ENCODE assay signal across 8 cellular contexts in genomic region chr12:133130038-133130807, GRCh38. TPM values are rescaled to one million over a fixed set of nuclear protein-coding genes. Genes with fewer than 3 reads are reported as not detected.
DNase-seq lines count a peak whose midpoint lies in the region; ATAC-seq lines count a peak whose summit lies in the region.

TSS of gene ZNF10 (plus strand) at chr12:133130627. CDS start at chr12:133144493, 13,866 bp downstream.
TSS of gene ZNF891 (minus strand) at chr12:133130274. CDS start at chr12:133121918, 8,356 bp downstream.

- H3K4me1 ChIP-seq in endocrine pancreas (ENCODE audit: control insufficient read depth, insufficient read depth, low read length), result no peaks in the 10 kb centered on the region

- peaks cover 34% of the 10 kb centered on the region for H3K36me3 ChIP-seq in endocrine pancreas (ENCODE audit: control insufficient read depth, insufficient read depth, low read length)

- DNase-seq in CMK (ENCODE audit: low read depth), result peak; percentile 92
- peak; percentile 80 for DNase-seq in HS-27A (ENCODE audit: low read depth)
- peak; percentile 96 to 98 for DNase-seq in NOMO-1 (lab: John Stamatoyannopoulos, UW; ENCODE audit: unreplicated experiment in 2 of 2)
- DNase-seq in activated CD8-positive, alpha-beta memory T cell treated with anti-CD3 and anti-CD28 coated beads, Interleukin-2, amount 50 U/mL, for 1 hour (ENCODE audit: extremely low read depth), result peak; percentile 85
- DNase-seq in mesenteric fat pad (ENCODE audit: low spot score), result peak; percentile 98
- DNase-seq in stimulated activated CD8-positive, alpha-beta memory T cell treated with anti-CD3 and anti-CD28 coated beads, Interleukin-15, amount 100 ng/mL, for 1 hour (ENCODE audit: low read depth), result peak; percentile 94

- peak within 1 kb of the TSS; percentile 92 for H3K9ac ChIP-seq in endocrine pancreas (ENCODE audit: control insufficient read depth, insufficient read depth, low read length)

- peak; percentile 96 for ATAC-seq in GM19467 (IDR thresholded peaks at IDR 0.05; ENCODE audit: unreplicated experiment)

- H3K27me3 ChIP-seq in endocrine pancreas (ENCODE audit: control insufficient read depth, insufficient read depth, low read length), result no peaks in the 10 kb centered on the region

- peak within 1 kb of the TSS; percentile 94 for H3K4me3 ChIP-seq in endocrine pancreas (ENCODE audit: control insufficient read depth, insufficient read depth, low read length)

- peaks cover 23% of the 10 kb centered on the region for H3K9me3 ChIP-seq in endocrine pancreas (ENCODE audit: control insufficient read depth, low read length)

RNA-seq across cellular contexts. Expression of gene ZNF10, which starts in this region (rescaled TPM):
- 7.4 TPM for total RNA-seq in mesenteric fat pad

RNA-seq across cellular contexts. Expression of gene ZNF891, which starts in this region (rescaled TPM):
- 1.8 TPM for total RNA-seq in mesenteric fat pad

Comparison
In these comparisons a context has a peak if more than half of its experiments do, and no peak if none do; other contexts are left out.
1. Peak in every context shown above with its lines: DNase-seq, ATAC-seq and H3K4me3 ChIP-seq.